1 cellular context compared by ENCODE assay signal in the genomic region with DNA sequence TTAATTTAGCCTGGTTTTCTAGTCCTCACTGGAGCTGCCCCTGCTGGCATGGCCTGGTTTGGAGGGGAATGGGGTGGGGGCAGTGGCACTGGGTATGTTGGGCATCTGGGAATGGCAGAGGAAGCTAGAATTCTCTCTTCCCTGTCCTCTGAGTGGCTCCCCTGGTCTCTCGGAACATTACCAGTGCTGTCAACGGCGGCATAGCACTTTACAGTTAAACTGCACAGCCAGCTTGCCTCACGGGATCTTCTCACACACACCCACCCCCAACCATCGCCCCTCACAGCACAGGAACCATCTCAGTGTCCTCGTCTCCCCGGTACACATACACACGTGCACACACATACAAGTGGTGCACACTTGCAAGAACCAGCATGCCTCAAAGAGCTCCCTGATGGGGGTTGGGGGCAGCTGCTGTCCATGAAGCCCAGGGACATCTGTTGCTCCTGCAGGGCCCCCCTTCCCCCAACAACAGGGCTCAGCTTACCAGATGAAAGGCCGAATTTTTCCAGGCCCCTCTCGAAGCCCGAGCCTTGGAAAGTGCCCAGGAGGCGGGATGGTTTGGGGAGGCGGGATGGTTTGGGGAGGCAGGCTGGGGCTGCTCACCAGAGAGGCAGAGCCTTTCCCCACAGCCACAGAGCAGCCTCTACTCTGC.
TF ChIP-seq lines count a peak whose summit lies in the region.

No MANE protein-coding gene starts in this region.

TF ChIP-seq in GM23338, 12 proteins besides CTCF, POLR2A, EP300 and RAD21 (continued from another document):
- TF ChIP-seq, protein P1, sequence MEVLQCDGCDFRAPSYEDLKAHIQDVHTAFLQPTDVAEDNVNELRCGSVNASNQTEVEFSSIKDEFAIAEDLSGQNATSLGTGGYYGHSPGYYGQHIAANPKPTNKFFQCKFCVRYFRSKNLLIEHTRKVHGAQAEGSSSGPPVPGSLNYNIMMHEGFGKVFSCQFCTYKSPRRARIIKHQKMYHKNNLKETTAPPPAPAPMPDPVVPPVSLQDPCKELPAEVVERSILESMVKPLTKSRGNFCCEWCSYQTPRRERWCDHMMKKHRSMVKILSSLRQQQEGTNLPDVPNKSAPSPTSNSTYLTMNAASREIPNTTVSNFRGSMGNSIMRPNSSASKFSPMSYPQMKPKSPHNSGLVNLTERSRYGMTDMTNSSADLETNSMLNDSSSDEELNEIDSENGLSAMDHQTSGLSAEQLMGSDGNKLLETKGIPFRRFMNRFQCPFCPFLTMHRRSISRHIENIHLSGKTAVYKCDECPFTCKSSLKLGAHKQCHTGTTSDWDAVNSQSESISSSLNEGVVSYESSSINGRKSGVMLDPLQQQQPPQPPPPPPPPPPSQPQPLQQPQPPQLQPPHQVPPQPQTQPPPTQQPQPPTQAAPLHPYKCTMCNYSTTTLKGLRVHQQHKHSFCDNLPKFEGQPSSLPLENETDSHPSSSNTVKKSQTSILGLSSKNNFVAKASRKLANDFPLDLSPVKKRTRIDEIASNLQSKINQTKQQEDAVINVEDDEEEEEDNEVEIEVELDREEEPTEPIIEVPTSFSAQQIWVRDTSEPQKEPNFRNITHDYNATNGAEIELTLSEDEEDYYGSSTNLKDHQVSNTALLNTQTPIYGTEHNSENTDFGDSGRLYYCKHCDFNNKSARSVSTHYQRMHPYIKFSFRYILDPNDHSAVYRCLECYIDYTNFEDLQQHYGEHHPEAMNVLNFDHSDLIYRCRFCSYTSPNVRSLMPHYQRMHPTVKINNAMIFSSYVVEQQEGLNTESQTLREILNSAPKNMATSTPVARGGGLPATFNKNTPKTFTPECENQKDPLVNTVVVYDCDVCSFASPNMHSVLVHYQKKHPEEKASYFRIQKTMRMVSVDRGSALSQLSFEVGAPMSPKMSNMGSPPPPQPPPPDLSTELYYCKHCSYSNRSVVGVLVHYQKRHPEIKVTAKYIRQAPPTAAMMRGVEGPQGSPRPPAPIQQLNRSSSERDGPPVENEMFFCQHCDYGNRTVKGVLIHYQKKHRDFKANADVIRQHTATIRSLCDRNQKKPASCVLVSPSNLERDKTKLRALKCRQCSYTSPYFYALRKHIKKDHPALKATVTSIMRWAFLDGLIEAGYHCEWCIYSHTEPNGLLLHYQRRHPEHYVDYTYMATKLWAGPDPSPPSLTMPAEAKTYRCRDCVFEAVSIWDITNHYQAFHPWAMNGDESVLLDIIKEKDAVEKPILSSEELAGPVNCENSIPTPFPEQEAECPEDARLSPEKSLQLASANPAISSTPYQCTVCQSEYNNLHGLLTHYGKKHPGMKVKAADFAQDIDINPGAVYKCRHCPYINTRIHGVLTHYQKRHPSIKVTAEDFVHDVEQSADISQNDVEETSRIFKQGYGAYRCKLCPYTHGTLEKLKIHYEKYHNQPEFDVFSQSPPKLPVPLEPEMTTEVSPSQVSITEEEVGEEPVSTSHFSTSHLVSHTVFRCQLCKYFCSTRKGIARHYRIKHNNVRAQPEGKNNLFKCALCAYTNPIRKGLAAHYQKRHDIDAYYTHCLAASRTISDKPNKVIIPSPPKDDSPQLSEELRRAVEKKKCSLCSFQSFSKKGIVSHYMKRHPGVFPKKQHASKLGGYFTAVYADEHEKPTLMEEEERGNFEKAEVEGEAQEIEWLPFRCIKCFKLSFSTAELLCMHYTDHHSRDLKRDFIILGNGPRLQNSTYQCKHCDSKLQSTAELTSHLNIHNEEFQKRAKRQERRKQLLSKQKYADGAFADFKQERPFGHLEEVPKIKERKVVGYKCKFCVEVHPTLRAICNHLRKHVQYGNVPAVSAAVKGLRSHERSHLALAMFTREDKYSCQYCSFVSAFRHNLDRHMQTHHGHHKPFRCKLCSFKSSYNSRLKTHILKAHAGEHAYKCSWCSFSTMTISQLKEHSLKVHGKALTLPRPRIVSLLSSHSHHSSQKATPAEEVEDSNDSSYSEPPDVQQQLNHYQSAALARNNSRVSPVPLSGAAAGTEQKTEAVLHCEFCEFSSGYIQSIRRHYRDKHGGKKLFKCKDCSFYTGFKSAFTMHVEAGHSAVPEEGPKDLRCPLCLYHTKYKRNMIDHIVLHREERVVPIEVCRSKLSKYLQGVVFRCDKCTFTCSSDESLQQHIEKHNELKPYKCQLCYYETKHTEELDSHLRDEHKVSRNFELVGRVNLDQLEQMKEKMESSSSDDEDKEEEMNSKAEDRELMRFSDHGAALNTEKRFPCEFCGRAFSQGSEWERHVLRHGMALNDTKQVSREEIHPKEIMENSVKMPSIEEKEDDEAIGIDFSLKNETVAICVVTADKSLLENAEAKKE (CRISPR knock-in tag; IDR thresholded peaks at IDR 0.05), result no peak
- TF ChIP-seq, protein P2, sequence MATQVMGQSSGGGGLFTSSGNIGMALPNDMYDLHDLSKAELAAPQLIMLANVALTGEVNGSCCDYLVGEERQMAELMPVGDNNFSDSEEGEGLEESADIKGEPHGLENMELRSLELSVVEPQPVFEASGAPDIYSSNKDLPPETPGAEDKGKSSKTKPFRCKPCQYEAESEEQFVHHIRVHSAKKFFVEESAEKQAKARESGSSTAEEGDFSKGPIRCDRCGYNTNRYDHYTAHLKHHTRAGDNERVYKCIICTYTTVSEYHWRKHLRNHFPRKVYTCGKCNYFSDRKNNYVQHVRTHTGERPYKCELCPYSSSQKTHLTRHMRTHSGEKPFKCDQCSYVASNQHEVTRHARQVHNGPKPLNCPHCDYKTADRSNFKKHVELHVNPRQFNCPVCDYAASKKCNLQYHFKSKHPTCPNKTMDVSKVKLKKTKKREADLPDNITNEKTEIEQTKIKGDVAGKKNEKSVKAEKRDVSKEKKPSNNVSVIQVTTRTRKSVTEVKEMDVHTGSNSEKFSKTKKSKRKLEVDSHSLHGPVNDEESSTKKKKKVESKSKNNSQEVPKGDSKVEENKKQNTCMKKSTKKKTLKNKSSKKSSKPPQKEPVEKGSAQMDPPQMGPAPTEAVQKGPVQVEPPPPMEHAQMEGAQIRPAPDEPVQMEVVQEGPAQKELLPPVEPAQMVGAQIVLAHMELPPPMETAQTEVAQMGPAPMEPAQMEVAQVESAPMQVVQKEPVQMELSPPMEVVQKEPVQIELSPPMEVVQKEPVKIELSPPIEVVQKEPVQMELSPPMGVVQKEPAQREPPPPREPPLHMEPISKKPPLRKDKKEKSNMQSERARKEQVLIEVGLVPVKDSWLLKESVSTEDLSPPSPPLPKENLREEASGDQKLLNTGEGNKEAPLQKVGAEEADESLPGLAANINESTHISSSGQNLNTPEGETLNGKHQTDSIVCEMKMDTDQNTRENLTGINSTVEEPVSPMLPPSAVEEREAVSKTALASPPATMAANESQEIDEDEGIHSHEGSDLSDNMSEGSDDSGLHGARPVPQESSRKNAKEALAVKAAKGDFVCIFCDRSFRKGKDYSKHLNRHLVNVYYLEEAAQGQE (IDR thresholded peaks at IDR 0.05; ENCODE audit: unreplicated experiment), result no peak
- TF ChIP-seq CREB1 (CRISPR knock-in tag; IDR thresholded peaks at IDR 0.05; ENCODE audit: low read depth), result no peak
- TF ChIP-seq ZNF331 (CRISPR knock-in tag; IDR thresholded peaks at IDR 0.05; ENCODE audit: low read depth), result no peak
- TF ChIP-seq NANOG (IDR thresholded peaks at IDR 0.05; ENCODE audit: borderline replicate concordance), result no peak
- no peak for TF ChIP-seq EZH2phosphoT487 (IDR thresholded peaks at IDR 0.05; ENCODE audit: unreplicated experiment)
- TF ChIP-seq, protein P3, sequence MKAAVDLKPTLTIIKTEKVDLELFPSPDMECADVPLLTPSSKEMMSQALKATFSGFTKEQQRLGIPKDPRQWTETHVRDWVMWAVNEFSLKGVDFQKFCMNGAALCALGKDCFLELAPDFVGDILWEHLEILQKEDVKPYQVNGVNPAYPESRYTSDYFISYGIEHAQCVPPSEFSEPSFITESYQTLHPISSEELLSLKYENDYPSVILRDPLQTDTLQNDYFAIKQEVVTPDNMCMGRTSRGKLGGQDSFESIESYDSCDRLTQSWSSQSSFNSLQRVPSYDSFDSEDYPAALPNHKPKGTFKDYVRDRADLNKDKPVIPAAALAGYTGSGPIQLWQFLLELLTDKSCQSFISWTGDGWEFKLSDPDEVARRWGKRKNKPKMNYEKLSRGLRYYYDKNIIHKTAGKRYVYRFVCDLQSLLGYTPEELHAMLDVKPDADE (IDR thresholded peaks at IDR 0.05), result no peak
- TF ChIP-seq JUNB (IDR thresholded peaks at IDR 0.05; ENCODE audit: unreplicated experiment), result no peak
- TF ChIP-seq POLR2AphosphoS5 (IDR thresholded peaks at IDR 0.05; ENCODE audit: low read depth), result no peak
- TF ChIP-seq STAT1 (IDR thresholded peaks at IDR 0.05; ENCODE audit: unreplicated experiment), result no peak
- TF ChIP-seq EZH2 (IDR thresholded peaks at IDR 0.05; ENCODE audit: low read depth, unreplicated experiment), result no peak
